9 cellular contexts compared by ENCODE assay signal in the genomic region with DNA sequence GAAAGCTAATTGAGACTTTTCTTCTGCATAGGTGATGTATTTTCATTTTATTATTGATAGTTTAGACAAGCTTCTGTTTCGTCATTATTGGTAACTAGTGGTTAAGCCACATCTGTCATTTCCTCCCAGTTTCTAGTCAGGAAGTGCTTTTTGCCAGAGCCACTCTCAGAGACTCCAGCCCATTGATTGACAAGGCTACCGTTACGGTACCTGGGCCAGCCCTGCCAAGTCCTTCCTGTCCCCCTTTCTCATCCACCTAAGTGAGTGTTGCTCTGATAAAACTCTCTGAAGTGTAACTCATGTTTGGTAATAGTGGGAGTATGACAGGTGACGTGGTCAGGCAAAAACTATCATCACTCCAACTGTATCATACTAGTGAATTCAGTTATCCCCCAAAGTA. TPM values are rescaled to one million over a fixed set of nuclear protein-coding genes. Genes with fewer than 3 reads are reported as not detected.
DNase-seq lines count a peak whose midpoint lies in the region; ATAC-seq, FAIRE-seq and TF ChIP-seq lines count a peak whose summit lies in the region.
"Had no signal": no experiment of that assay in that cellular context is flagged by ENCODE, and none has a peak within 500 bp of the region (broad histone marks: within the 10 kb centered on the region; RNA-seq: fewer than 3 reads in every experiment).

No MANE protein-coding gene starts in this region.

- peaks cover 9% of the 10 kb centered on the region; the same call in 1 of the 2 replicates for H3K27me3 Mint-ChIP-seq in HFFc6 (ENCODE audit: insufficient read depth)

- POLR2A ChIA-PET in K562 (lab: Yijun Ruan, JAX), result interaction anchor here (0.7 kb wide), 1 partner anchor 678 kb away, joined by 3 read pairs; no protein-coding TSS in a partner anchor

- H3K79me2 ChIP-seq in K562 (ENCODE audit: control insufficient read depth, insufficient read depth, low read length), result no peaks in the 10 kb centered on the region

- no peak for FAIRE-seq in K562 (lab: Jason Lieb, UNC)
- FAIRE-seq: astrocyte had no signal

- no peak overlapping the region for H3K4me3 Mint-ChIP-seq in HFFc6

- no peak for TF ChIP-seq POLR2A in K562 (conservative IDR thresholded peaks at IDR 0.05)

- H3K9me1 ChIP-seq in K562 (ENCODE audit: control insufficient read depth, insufficient read depth, low read length), result no peaks in the 10 kb centered on the region

- peak; percentile 90 for ATAC-seq in GM18858 (IDR thresholded peaks at IDR 0.05; ENCODE audit: unreplicated experiment)
- ATAC-seq in GM21390 (IDR thresholded peaks at IDR 0.05; ENCODE audit: unreplicated experiment), result peak; percentile 91
- ATAC-seq in HG03460 (IDR thresholded peaks at IDR 0.05; ENCODE audit: unreplicated experiment), result peak; percentile 97
- ATAC-seq in K562, result peak; percentile 47; the same call in 2 of the 3 replicates

- H3K36me3 ChIP-seq in K562 (ENCODE audit: control insufficient read depth, insufficient read depth, low read length), result no peaks in the 10 kb centered on the region

- H3K27me3 ChIP-seq in K562 (ENCODE audit: control insufficient read depth in 2 of 2, insufficient read depth in 2 of 2, low read length in 2 of 2), result no peaks in the 10 kb centered on the region

- no peak for TF ChIP-seq RAD21 in K562 (CRISPR knock-in tag; conservative IDR thresholded peaks at IDR 0.05 in 1 of 2, IDR thresholded peaks at IDR 0.05 in 1 of 2)

- 0 out of 2 replicates have a peak overlapping the region, but pooled peaks have one; percentile 18 for H2AFZ ChIP-seq in K562 (ENCODE audit: low read depth, low read length)

- TF ChIP-seq CTCF in K562 (IDR thresholded peaks at IDR 0.05 in 2 of 3, conservative IDR thresholded peaks at IDR 0.05 in 1 of 3; ENCODE audit: insufficient read depth in 2 of 3, low read depth in 1 of 3, low read length in 3 of 3), result no peak
- no peak for TF ChIP-seq CTCF in HFFc6 (IDR thresholded peaks at IDR 0.05)

- DNase-seq in K562 (ENCODE audit: extremely low read depth in 1 of 4, low spot score in 3 of 4) (no peak), HFFc6 (no peak), NOMO-1 (lab: John Stamatoyannopoulos, UW; ENCODE audit: unreplicated experiment in 2 of 2) (no peak), HT-29 (ENCODE audit: low spot score) (no peak), NCI-H2029 treated with DMSO at 0.1 percent for 48 hours (lab: John Stamatoyannopoulos, UW) (no peak)

- no peaks in the 10 kb centered on the region; the same call in 1 of the 2 replicates for H3K36me3 Mint-ChIP-seq in HFFc6 (ENCODE audit: low read depth)

- H3K4me1 Mint-ChIP-seq in HFFc6 (ENCODE audit: low read depth), result no peaks in the 10 kb centered on the region

- no peak overlapping the region for H3K27ac Mint-ChIP-seq in HFFc6

- no peaks in the 10 kb centered on the region for H4K20me1 ChIP-seq in K562 (replicated peaks; ENCODE audit: control insufficient read depth, insufficient read depth, low read length)

- intact Hi-C loops in K562 (cut with micrococcal nuclease), result no loop called here

- TF ChIP-seq EP300 in K562 (IDR thresholded peaks at IDR 0.05; ENCODE audit: low read length), result no peak

- 32% methylated on average over 4 of the region's 4 CpGs for WGBS in K562 (ENCODE audit: insufficient coverage, low coverage, missing lambda C conversion rate)

- no peak overlapping the region for H3K4me3 ChIP-seq in K562

- no peak overlapping the region for H3K9ac ChIP-seq in K562 (ENCODE audit: insufficient read depth in 1 of 2, low read depth in 2 of 2, low read length in 2 of 2)

- CTCF ChIA-PET in K562 (lab: Yijun Ruan, JAX; ENCODE audit: low intra/inter-chr PET ratio), result no interaction called here

- no peak overlapping the region for H3K4me2 ChIP-seq in K562 (ENCODE audit: insufficient read depth, low read length)

- H3K27ac ChIP-seq in K562 (ENCODE audit: extremely low read depth, low read depth, low read length), result no peak overlapping the region

- H3K9me3 Mint-ChIP-seq in HFFc6, result no peaks in the 10 kb centered on the region

- no peaks in the 10 kb centered on the region for H3K9me3 ChIP-seq in K562 (replicated peaks; ENCODE audit: control insufficient read depth, insufficient read depth, low read depth, low read length)

- BruUV-seq in K562 (replicated peaks; lab: Mats Ljungman, UMichigan), result no TSS peak

- H3K4me1 ChIP-seq in K562 (replicated peaks in 1 of 2; ENCODE audit: control insufficient read depth in 2 of 2, insufficient read depth in 2 of 2, low read length in 2 of 2), result no peaks in the 10 kb centered on the region

- in situ Hi-C loops in K562 (cut with MboI), result no loop called here

TF ChIP-seq in K562, 482 proteins besides CTCF, POLR2A, EP300 and RAD21:
- TF ChIP-seq, protein P1, sequence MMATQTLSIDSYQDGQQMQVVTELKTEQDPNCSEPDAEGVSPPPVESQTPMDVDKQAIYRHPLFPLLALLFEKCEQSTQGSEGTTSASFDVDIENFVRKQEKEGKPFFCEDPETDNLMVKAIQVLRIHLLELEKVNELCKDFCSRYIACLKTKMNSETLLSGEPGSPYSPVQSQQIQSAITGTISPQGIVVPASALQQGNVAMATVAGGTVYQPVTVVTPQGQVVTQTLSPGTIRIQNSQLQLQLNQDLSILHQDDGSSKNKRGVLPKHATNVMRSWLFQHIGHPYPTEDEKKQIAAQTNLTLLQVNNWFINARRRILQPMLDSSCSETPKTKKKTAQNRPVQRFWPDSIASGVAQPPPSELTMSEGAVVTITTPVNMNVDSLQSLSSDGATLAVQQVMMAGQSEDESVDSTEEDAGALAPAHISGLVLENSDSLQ (IDR thresholded peaks at IDR 0.05), result peak; percentile 58
- no peak for TF ChIP-seq ZNF583 (CRISPR knock-in tag; IDR thresholded peaks at IDR 0.05)

RNA-seq across cellular contexts. Expression of a gene that starts 29.6 kb away (rescaled TPM):
- 8.5 and 34.7 TPM in 2 replicates for total RNA-seq in K562 (2011; cell fraction: chromatin; rRNA removed; ENCODE audit: low replicate concordance)
- total RNA-seq in K562 (2011; cell fraction: nucleolus; rRNA removed), result 3.8 and 4.7 TPM in 2 replicates
- 8.9 and 12.0 TPM in 2 replicates for total RNA-seq in K562 (2011; cell fraction: nucleoplasm; rRNA removed)
- 7.6 and 9.0 TPM in 2 replicates for total RNA-seq in K562 (2014; rRNA removed)
- total RNA-seq in K562 (2014; rRNA removed; fragmentation: Illumina TruSeq; extraction: Trizol), result 20.4 and 23.1 TPM in 2 replicates
- total RNA-seq in K562 (2015; rRNA removed; fragmentation: Illumina TruSeq; extraction: Trizol), result 16.1 and 16.6 TPM in 2 replicates
- total RNA-seq in K562 (2021), result 18.3 and 18.9 TPM in 2 replicates
- polyA plus RNA-seq in K562 (2011; rRNA removed), result 8.1 and 12.4 TPM in 2 replicates
- polyA plus RNA-seq in K562 (2011; cell fraction: cytosol; rRNA removed), result 2.2 and 3.9 TPM in 2 replicates
- polyA plus RNA-seq in K562 (2011; cell fraction: nucleus; rRNA removed), result 7.1 and 8.6 TPM in 2 replicates
- 11.3 and 12.1 TPM in 2 replicates for polyA plus RNA-seq in K562 (2012)
- polyA plus RNA-seq in K562 (2014; fragmentation: Illumina TruSeq; extraction: Trizol), result 11.7 and 13.7 TPM in 2 replicates
- 1 to 10 TPM; 6.3 to 6.5 TPM for polyA plus RNA-seq in K562 (2014; fragmentation: Nextera tagmentation; extraction: Ambion mirVana)
- 6.3 and 6.7 TPM in 2 replicates for polyA plus RNA-seq in K562 (2014; rRNA removed)
- polyA minus RNA-seq in K562 (2011; rRNA and poly(A)+ RNA removed), result 41.7 and 42.8 TPM in 2 replicates
- polyA minus RNA-seq in K562 (2011; cell fraction: cytosol; rRNA and poly(A)+ RNA removed), result 17.7 and 20.5 TPM in 2 replicates
- 8.1 and 12.4 TPM in 2 replicates for polyA minus RNA-seq in K562 (2011; cell fraction: nucleus; rRNA and poly(A)+ RNA removed)
- 1 to 10 TPM; 5.8 to 8.2 (median 7.2) TPM for total RNA-seq in HFFc6 (2021; fragmentation: NEBNext Ultra II Directional; extraction: Animal tissue kit (Norgen Biotek cat#: 25700))
- 7.0 and 8.6 TPM in 2 replicates for total RNA-seq in HT-29 (2014; rRNA removed; shearing (Covaris generic))

RNA-seq across cellular contexts. Expression of a gene that starts 54.1 kb away (rescaled TPM):
- 114 and 187 TPM in 2 replicates for total RNA-seq in K562 (2011; cell fraction: chromatin; rRNA removed; ENCODE audit: low replicate concordance)
- total RNA-seq in K562 (2011; cell fraction: nucleolus; rRNA removed), result 100 and 116 TPM in 2 replicates
- total RNA-seq in K562 (2011; cell fraction: nucleoplasm; rRNA removed), result 130 and 133 TPM in 2 replicates
- 17.8 and 21.7 TPM in 2 replicates for total RNA-seq in K562 (2014; rRNA removed)
- 54.0 and 54.2 TPM in 2 replicates for total RNA-seq in K562 (2014; rRNA removed; fragmentation: Illumina TruSeq; extraction: Trizol)
- total RNA-seq in K562 (2015; rRNA removed; fragmentation: Illumina TruSeq; extraction: Trizol), result 41.2 and 43.3 TPM in 2 replicates
- total RNA-seq in K562 (2021), result 31.1 and 31.6 TPM in 2 replicates
- 41.3 and 44.7 TPM in 2 replicates for polyA plus RNA-seq in K562 (2011; rRNA removed)
- 12.5 and 26.8 TPM in 2 replicates for polyA plus RNA-seq in K562 (2011; cell fraction: cytosol; rRNA removed)
- polyA plus RNA-seq in K562 (2011; cell fraction: nucleus; rRNA removed), result 25.7 and 36.5 TPM in 2 replicates
- polyA plus RNA-seq in K562 (2012), result 17.5 and 23.2 TPM in 2 replicates
- 19.2 and 23.7 TPM in 2 replicates for polyA plus RNA-seq in K562 (2014; fragmentation: Illumina TruSeq; extraction: Trizol)
- polyA plus RNA-seq in K562 (2014; fragmentation: Nextera tagmentation; extraction: Ambion mirVana), result 1 to 10 TPM in 1 of 2 experiments, under 1 TPM in 1; 0.87 to 1.9 TPM
- 14.6 and 18.6 TPM in 2 replicates for polyA plus RNA-seq in K562 (2014; rRNA removed)
- polyA minus RNA-seq in K562 (2011; rRNA and poly(A)+ RNA removed), result 150 and 168 TPM in 2 replicates
- 41.7 and 43.8 TPM in 2 replicates for polyA minus RNA-seq in K562 (2011; cell fraction: cytosol; rRNA and poly(A)+ RNA removed)
- 35.1 and 70.3 TPM in 2 replicates for polyA minus RNA-seq in K562 (2011; cell fraction: nucleus; rRNA and poly(A)+ RNA removed)
- 1 to 10 TPM in 1 of 6 experiments, under 1 TPM in 5; 0.22 to 1.1 (median 0.41) TPM for total RNA-seq in HFFc6 (2021; fragmentation: NEBNext Ultra II Directional; extraction: Animal tissue kit (Norgen Biotek cat#: 25700))
- 8.7 and 9.0 TPM in 2 replicates for total RNA-seq in HT-29 (2014; rRNA removed; shearing (Covaris generic))

Comparison
In these comparisons a context has a peak if more than half of its experiments do, and no peak if none do; other contexts are left out.
1. ATAC-seq: peak in every context shown above with its lines; median percentile 97 in HG03460; 91 in GM21390; 90 in GM18858; 47 in K562.